ENCODE assay signal across 2 cellular contexts in genomic region chr22:31346255-31346732, GRCh38.
TF ChIP-seq lines count a peak whose summit lies in the region.

Gene PATZ1, minus strand, starts transcription at chr22:31346346. Its CDS starts 744 bp downstream, at chr22:31345602.

TF ChIP-seq in PFSK-1, 5 proteins besides CTCF, POLR2A, EP300 and RAD21 (continued from another document):
- TF ChIP-seq TAF1 (IDR thresholded peaks at IDR 0.05; ENCODE audit: borderline replicate concordance, insufficient read depth, low read length) = 0 out of 2 replicates have a peak, but pooled peaks have one; percentile 22

TF ChIP-seq in neural cell, 6 proteins besides CTCF, POLR2A, EP300 and RAD21 (continued from another document):
- TF ChIP-seq, protein P1, sequence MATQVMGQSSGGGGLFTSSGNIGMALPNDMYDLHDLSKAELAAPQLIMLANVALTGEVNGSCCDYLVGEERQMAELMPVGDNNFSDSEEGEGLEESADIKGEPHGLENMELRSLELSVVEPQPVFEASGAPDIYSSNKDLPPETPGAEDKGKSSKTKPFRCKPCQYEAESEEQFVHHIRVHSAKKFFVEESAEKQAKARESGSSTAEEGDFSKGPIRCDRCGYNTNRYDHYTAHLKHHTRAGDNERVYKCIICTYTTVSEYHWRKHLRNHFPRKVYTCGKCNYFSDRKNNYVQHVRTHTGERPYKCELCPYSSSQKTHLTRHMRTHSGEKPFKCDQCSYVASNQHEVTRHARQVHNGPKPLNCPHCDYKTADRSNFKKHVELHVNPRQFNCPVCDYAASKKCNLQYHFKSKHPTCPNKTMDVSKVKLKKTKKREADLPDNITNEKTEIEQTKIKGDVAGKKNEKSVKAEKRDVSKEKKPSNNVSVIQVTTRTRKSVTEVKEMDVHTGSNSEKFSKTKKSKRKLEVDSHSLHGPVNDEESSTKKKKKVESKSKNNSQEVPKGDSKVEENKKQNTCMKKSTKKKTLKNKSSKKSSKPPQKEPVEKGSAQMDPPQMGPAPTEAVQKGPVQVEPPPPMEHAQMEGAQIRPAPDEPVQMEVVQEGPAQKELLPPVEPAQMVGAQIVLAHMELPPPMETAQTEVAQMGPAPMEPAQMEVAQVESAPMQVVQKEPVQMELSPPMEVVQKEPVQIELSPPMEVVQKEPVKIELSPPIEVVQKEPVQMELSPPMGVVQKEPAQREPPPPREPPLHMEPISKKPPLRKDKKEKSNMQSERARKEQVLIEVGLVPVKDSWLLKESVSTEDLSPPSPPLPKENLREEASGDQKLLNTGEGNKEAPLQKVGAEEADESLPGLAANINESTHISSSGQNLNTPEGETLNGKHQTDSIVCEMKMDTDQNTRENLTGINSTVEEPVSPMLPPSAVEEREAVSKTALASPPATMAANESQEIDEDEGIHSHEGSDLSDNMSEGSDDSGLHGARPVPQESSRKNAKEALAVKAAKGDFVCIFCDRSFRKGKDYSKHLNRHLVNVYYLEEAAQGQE (IDR thresholded peaks at IDR 0.05; ENCODE audit: borderline replicate concordance) = no peak
- no peak for TF ChIP-seq EZH2 (IDR thresholded peaks at IDR 0.05; ENCODE audit: borderline replicate concordance, insufficient read depth, low read length, poor library complexity, severe bottlenecking)
